Comparison of ENCODE assay signal across 25 cellular contexts in the genomic region with DNA sequence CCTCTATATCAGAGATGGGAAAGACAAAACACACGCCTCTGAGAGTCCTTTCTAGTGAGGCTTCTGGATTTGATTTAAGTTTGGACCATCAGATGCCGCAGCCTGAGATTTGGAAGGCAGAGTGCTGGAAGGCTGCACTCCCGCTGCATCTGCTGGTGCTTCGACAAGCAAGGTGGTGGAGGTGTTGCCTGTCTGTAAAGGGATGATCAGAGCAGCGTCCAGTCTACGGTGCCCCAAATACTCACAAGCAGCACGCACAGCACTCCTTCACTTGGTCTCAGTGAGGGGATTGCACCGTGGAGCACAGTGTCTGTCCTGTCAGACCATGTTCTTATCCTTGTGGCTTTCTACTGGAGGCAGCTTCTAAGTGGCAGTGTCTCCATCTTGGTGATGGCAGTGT.
"Had no signal": no experiment of that assay in that cellular context is flagged by ENCODE, and none has a peak within 500 bp of the region (broad histone marks: within the 10 kb centered on the region; RNA-seq: fewer than 3 reads in every experiment).

No MANE protein-coding gene starts in this region.

- ATAC-seq: K562 had no signal

- H3K4me3 Mint-ChIP-seq: IgD-negative memory B cell had no signal

- H3K36me3 Mint-ChIP-seq: IgD-negative memory B cell had no signal

- H3K9me3 ChIP-seq: SJSA1 had no signal

- H3K36me3 ChIP-seq: SJSA1 had no signal

- H3K4me2 ChIP-seq: KMS-11 had no signal

- H3K9ac ChIP-seq: KMS-11 had no signal

- H3K4me1 ChIP-seq: SJSA1 had no signal

- DNase-seq: Kasumi-1, MV-4-11, NCI-H1048, NCI-H1105, NCI-H1417 treated with DMSO at 0.1 percent for 48 hours, NCI-H146, NCI-H1694 treated with DMSO at 0.1 percent for 48 hours, NCI-H1930, NCI-H2081, NCI-H2107, NCI-H2171, NCI-H226, NCI-H446, NCI-H510A, NCI-H524 treated with DMSO at 0.1 percent for 48 hours, NCI-H774, Right ventricle myocardium superior, RPMI8226, SIG-M5 had no signal

- H3K4me3 ChIP-seq: K562, SJSA1, SK-N-MC had no signal

- H3K27ac ChIP-seq: HL-60, KMS-11, SJSA1, SK-N-MC had no signal

- H3K27me3 ChIP-seq: SJSA1 had no signal
